ENCODE assay signal across 19 cellular contexts in the genomic region with DNA sequence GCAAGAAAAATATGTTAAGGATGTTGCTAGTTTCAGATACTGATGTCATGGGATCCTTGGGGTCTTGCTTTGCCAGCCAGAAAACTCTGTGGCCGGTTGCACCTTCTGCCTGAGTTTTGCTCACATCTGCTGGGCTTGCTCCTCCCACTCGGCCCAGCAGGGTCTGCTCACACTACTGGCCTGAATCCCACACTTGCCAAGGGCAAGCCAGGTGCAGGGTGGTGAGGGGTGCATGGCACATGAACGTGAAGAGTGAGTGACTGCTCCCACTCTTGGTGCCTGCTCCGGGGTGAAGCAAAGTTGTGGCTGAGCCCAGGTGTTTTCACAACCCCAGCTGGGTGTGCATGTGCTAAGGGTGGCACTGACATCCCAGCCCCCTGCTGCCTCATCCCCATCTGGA.
"Had no signal": no experiment of that assay in that cellular context is flagged by ENCODE, and none has a peak within 500 bp of the region (broad histone marks: within the 10 kb centered on the region; RNA-seq: fewer than 3 reads in every experiment).

No MANE protein-coding gene starts in this region.

- H3K4me3 ChIP-seq: SJCRH30 had no signal

- H3K36me3 ChIP-seq: SJCRH30 had no signal

- H3K9me3 ChIP-seq: SJCRH30 had no signal

- H3K27me3 ChIP-seq: SJCRH30 had no signal

- ATAC-seq: HepG2, Right ventricle myocardium inferior, SK-N-SH treated with all-trans-retinoic acid at 6 μM for 48 hours had no signal

- H3K27ac ChIP-seq: RWPE1, SJCRH30 had no signal

- DNase-seq: KBM-7, MV-4-11, NCI-H1048, NCI-H1105, NCI-H1417, NCI-H1436 treated with DMSO at 0.1 percent for 48 hours, NCI-H1694, NCI-H187 treated with DMSO at 0.1 percent for 48 hours, NCI-H2029 treated with DMSO at 0.1 percent for 48 hours, NCI-H2227 treated with DMSO at 0.1 percent for 48 hours, NCI-H524, NCI-H526 treated with DMSO at 0.1 percent for 48 hours, NCI-H748 treated with DMSO at 0.1 percent for 48 hours, SHP77 treated with DMSO at 0.1 percent for 48 hours, SJCRH30 had no signal

- H3K4me1 ChIP-seq: SJCRH30 had no signal
